9 cellular contexts compared by ENCODE assay signal in the genomic region with DNA sequence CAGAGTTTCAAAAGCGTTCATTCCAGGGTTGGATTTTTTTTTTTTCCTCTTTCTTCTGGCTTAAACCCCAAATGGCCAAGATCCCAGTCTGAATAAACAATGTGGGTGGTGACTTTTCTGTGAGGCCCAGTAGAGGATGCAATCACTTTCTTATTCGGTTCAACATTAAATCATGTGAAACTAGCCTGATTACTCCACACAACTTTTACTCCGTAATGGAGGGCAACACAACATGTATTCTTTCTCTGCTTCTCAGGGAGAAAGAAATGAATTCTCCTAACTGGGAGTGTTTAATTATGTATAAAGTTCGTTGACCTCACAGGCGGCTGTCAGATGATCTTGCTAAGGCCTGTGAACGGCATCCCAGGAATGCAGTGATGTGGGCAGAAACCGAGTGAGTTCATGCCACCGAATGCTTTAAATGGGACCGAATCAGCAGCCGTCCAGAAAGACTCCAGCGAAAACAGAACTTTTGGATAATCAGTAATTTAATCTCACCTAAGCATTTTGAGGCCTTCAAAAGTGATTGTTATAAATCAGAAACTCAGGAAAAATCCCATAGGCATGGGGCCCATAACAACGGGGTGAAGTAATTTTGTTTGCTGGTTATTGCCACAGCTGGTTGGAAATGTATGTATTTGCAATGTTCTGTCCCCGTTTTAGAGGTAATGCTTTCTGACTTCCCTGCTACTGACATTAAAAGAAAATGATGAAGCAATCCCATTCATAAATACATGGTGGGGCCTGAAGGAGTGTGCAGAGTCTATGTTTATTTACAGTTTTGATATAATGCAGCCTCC.
DNase-seq lines count a peak whose midpoint lies in the region; ATAC-seq and TF ChIP-seq lines count a peak whose summit lies in the region.
"Had no signal": no experiment of that assay in that cellular context is flagged by ENCODE, and none has a peak within 500 bp of the region (broad histone marks: within the 10 kb centered on the region; RNA-seq: fewer than 3 reads in every experiment).

No MANE protein-coding gene starts in this region.

- no peak for ATAC-seq in activated T-helper 17 cell treated with anti-CD3 and anti-CD28 coated beads, Interleukin-2, amount 50 U/mL, for 72 hours (replicated peaks)
- ATAC-seq in heart left ventricle (peak; percentile 59 to 80 (median 68)), GM18505 (IDR thresholded peaks at IDR 0.05; ENCODE audit: unreplicated experiment) (no peak)
- ATAC-seq in stimulated activated naive B cell treated with anti-CD40 and anti-IgM and Interleukin-4, amounts not matched to agents 10 μg/mL and 1 μg/mL and 100 μg/mL, for 72 hours (replicated peaks): no peak
- ATAC-seq: K562 had no signal

- POLR2A ChIA-PET in CD8-positive, alpha-beta memory T cell (lab: Charles Lee): interaction anchor here (0.7 kb wide), 1 partner anchor 13 kb away, joined by 4 read pairs; no protein-coding TSS in a partner anchor

- H3K4me1 ChIP-seq in GM23248 (ENCODE audit: insufficient read depth): peaks cover 21% of the 10 kb centered on the region
- peaks cover 0 to 39% (median 18%) of the 10 kb centered on the region in 12 donors for H3K4me1 ChIP-seq in heart left ventricle
- peaks cover 15% of the 10 kb centered on the region for H3K4me1 ChIP-seq in rectal smooth muscle tissue (ENCODE audit: control insufficient read depth, insufficient read depth, low read length)
- H3K4me1 ChIP-seq in CD8-positive, alpha-beta memory T cell (ENCODE audit: insufficient read depth, low read length): peaks cover 9% of the 10 kb centered on the region

- TF ChIP-seq POLR2A in heart left ventricle (IDR thresholded peaks at IDR 0.05) (no peak), GM18505 (IDR thresholded peaks at IDR 0.05; ENCODE audit: borderline replicate concordance, extremely low read depth, insufficient read depth, insufficient read length) (no peak)

- no peaks in the 10 kb centered on the region for H3K27me3 Mint-ChIP-seq in activated T-helper 17 cell treated with anti-CD3 and anti-CD28 coated beads, Interleukin-2, amount 50 U/mL, for 72 hours
- peaks cover 0 to 2% of the 10 kb centered on the region in 2 donors for H3K27me3 Mint-ChIP-seq in CD8-positive, alpha-beta memory T cell
- H3K27me3 Mint-ChIP-seq in stimulated activated naive B cell treated with anti-CD40 and anti-IgM and Interleukin-4, amounts not matched to agents 10 μg/mL and 1 μg/mL and 100 μg/mL, for 72 hours: no peaks in the 10 kb centered on the region

- no peaks in the 10 kb centered on the region for H3K9me2 ChIP-seq in GM23248 (ENCODE audit: insufficient read depth)

- H3K79me2 ChIP-seq in GM23248 (ENCODE audit: insufficient read depth): no peaks in the 10 kb centered on the region

- CTCF ChIA-PET in CD8-positive, alpha-beta memory T cell (lab: Charles Lee): no interaction called here

- H3K27ac ChIP-seq in GM23248: peak overlapping the region; percentile 94
- H3K27ac ChIP-seq in heart left ventricle: peak overlapping the region; percentile 6 to 90 (median 71)
- peak overlapping the region; percentile 80 for H3K27ac ChIP-seq in rectal smooth muscle tissue (ENCODE audit: low read depth, low read length)
- H3K27ac ChIP-seq in CD8-positive, alpha-beta memory T cell (ENCODE audit: low read depth, low read length): no peak overlapping the region

- H3K9ac ChIP-seq in GM23248 (peak overlapping the region; percentile 74), rectal smooth muscle tissue (ENCODE audit: low read length) (no peak overlapping the region)

- H3K4me3 ChIP-seq in GM23248 (peak overlapping the region; percentile 67), heart left ventricle (peak overlapping the region in 5 of 12 donors; percentile 4 to 21 (median 13)), rectal smooth muscle tissue (ENCODE audit: low read length) (peak overlapping the region; percentile 24)
- H3K4me3 ChIP-seq in CD8-positive, alpha-beta memory T cell (ENCODE audit: low read length): no peak overlapping the region
- H3K4me3 ChIP-seq: K562 had no signal

- intact Hi-C loops in heart left ventricle (cut with DNase I): no loop called here

- H3F3A ChIP-seq in GM23248 (ENCODE audit: insufficient read depth): peaks cover 25% of the 10 kb centered on the region

- peak overlapping the region; percentile 94 for H3K4me2 ChIP-seq in GM23248 (ENCODE audit: unreplicated experiment)

- H2AFZ ChIP-seq in GM23248: peak overlapping the region; percentile 93

- H3K36me3 ChIP-seq in GM23248 (ENCODE audit: low read depth): no peaks in the 10 kb centered on the region
- H3K36me3 ChIP-seq in heart left ventricle: no peaks in the 10 kb centered on the region
- no peaks in the 10 kb centered on the region for H3K36me3 ChIP-seq in rectal smooth muscle tissue (ENCODE audit: control insufficient read depth, insufficient read depth, low read length)
- no peaks in the 10 kb centered on the region for H3K36me3 ChIP-seq in CD8-positive, alpha-beta memory T cell (ENCODE audit: insufficient read depth, low read length)

- H4K20me1 ChIP-seq in GM23248 (ENCODE audit: insufficient read depth): no peaks in the 10 kb centered on the region

- no peak for TF ChIP-seq CTCF in heart left ventricle (IDR thresholded peaks at IDR 0.05)

- in situ Hi-C loops in GM23248 (cut with MboI): no loop called here

- no peaks in the 10 kb centered on the region for H3K9me3 ChIP-seq in GM23248 (ENCODE audit: low read depth)
- no peaks in the 10 kb centered on the region for H3K9me3 ChIP-seq in heart left ventricle
- no peaks in the 10 kb centered on the region for H3K9me3 ChIP-seq in CD8-positive, alpha-beta memory T cell (ENCODE audit: low read length)

- peaks cover 54% of the 10 kb centered on the region for H3K4me1 Mint-ChIP-seq in activated T-helper 17 cell treated with anti-CD3 and anti-CD28 coated beads, Interleukin-2, amount 50 U/mL, for 72 hours
- peaks cover 50 to 71% (median 58%) of the 10 kb centered on the region in 3 donors for H3K4me1 Mint-ChIP-seq in CD8-positive, alpha-beta memory T cell
- peaks cover 20 to 48% of the 10 kb centered on the region in 2 donors for H3K4me1 Mint-ChIP-seq in stimulated activated naive B cell treated with anti-CD40 and anti-IgM and Interleukin-4, amounts not matched to agents 10 μg/mL and 1 μg/mL and 100 μg/mL, for 72 hours

- H3K4me3 Mint-ChIP-seq in activated T-helper 17 cell treated with anti-CD3 and anti-CD28 coated beads, Interleukin-2, amount 50 U/mL, for 72 hours: peak overlapping the region; percentile 82
- H3K4me3 Mint-ChIP-seq in CD8-positive, alpha-beta memory T cell: no peak overlapping the region
- H3K4me3 Mint-ChIP-seq in stimulated activated naive B cell treated with anti-CD40 and anti-IgM and Interleukin-4, amounts not matched to agents 10 μg/mL and 1 μg/mL and 100 μg/mL, for 72 hours: no peak overlapping the region

- DNase-seq in GM23248: peak; percentile 92
- peak in 4 of 5 donors; percentile 30 to 52 (median 44) for DNase-seq in heart left ventricle
- DNase-seq in NCI-H146 treated with DMSO at 0.1 percent for 48 hours (lab: John Stamatoyannopoulos, UW; ENCODE audit: unreplicated experiment): no peak
- DNase-seq in CD8-positive, alpha-beta memory T cell: no peak
- DNase-seq in stimulated activated naive B cell treated with anti-CD40 and anti-IgM and Interleukin-4, amounts not matched to agents 10 μg/mL and 1 μg/mL and 100 μg/mL, for 72 hours: no peak

- WGBS in GM23248 (ENCODE audit: low coverage in 1 of 2, low lambda C conversion rate in 2 of 2, missing lambda C conversion rate in 2 of 2), 2 experiments: 1% methylated on average over 13 of the region's 13 CpGs
- WGBS in heart left ventricle, 4 donors: 28 to 44% (median 34%) methylated on average over 13 of the region's 13 CpGs

- H3K27me3 ChIP-seq in GM23248 (replicated peaks; ENCODE audit: insufficient read depth) (no peaks in the 10 kb centered on the region), heart left ventricle (no peaks in the 10 kb centered on the region), rectal smooth muscle tissue (ENCODE audit: control insufficient read depth, insufficient read depth, low read length) (no peaks in the 10 kb centered on the region)
- H3K27me3 ChIP-seq in CD8-positive, alpha-beta memory T cell (ENCODE audit: insufficient read depth, low read length, poor library complexity, severe bottlenecking): no peaks in the 10 kb centered on the region

- H3K9me3 Mint-ChIP-seq in activated T-helper 17 cell treated with anti-CD3 and anti-CD28 coated beads, Interleukin-2, amount 50 U/mL, for 72 hours: no peaks in the 10 kb centered on the region
- peaks cover 0 to 14% (median 0%) of the 10 kb centered on the region in 5 donors for H3K9me3 Mint-ChIP-seq in CD8-positive, alpha-beta memory T cell
- H3K9me3 Mint-ChIP-seq in stimulated activated naive B cell treated with anti-CD40 and anti-IgM and Interleukin-4, amounts not matched to agents 10 μg/mL and 1 μg/mL and 100 μg/mL, for 72 hours: peaks cover 9 to 12% of the 10 kb centered on the region in 2 donors

- peak overlapping the region; percentile 86 for H3K27ac Mint-ChIP-seq in activated T-helper 17 cell treated with anti-CD3 and anti-CD28 coated beads, Interleukin-2, amount 50 U/mL, for 72 hours
- peak overlapping the region in 4 of 8 donors; percentile 12 to 75 (median 58) for H3K27ac Mint-ChIP-seq in CD8-positive, alpha-beta memory T cell
- no peak overlapping the region for H3K27ac Mint-ChIP-seq in stimulated activated naive B cell treated with anti-CD40 and anti-IgM and Interleukin-4, amounts not matched to agents 10 μg/mL and 1 μg/mL and 100 μg/mL, for 72 hours

- H3K36me3 Mint-ChIP-seq in activated T-helper 17 cell treated with anti-CD3 and anti-CD28 coated beads, Interleukin-2, amount 50 U/mL, for 72 hours (ENCODE audit: low read depth): peaks cover 94% of the 10 kb centered on the region
- H3K36me3 Mint-ChIP-seq in CD8-positive, alpha-beta memory T cell: peaks cover 10 to 48% (median 22%) of the 10 kb centered on the region in 3 donors
- peaks cover 60 to 72% of the 10 kb centered on the region in 2 donors for H3K36me3 Mint-ChIP-seq in stimulated activated naive B cell treated with anti-CD40 and anti-IgM and Interleukin-4, amounts not matched to agents 10 μg/mL and 1 μg/mL and 100 μg/mL, for 72 hours

Comparison
In these comparisons a context has a peak if more than half of its experiments do, and no peak if none do; other contexts are left out.
1. DNase-seq: peak in GM23248 (single experiment) and heart left ventricle (4 of 5); none in NCI-H146 treated with DMSO at 0.1 percent for 48 hours (single experiment), CD8-positive, alpha-beta memory T cell (0 of 5) and stimulated activated naive B cell treated with anti-CD40 and anti-IgM and Interleukin-4, amounts not matched to agents 10 μg/mL and 1 μg/mL and 100 μg/mL, for 72 hours (single experiment).
2. ATAC-seq: peak in heart left ventricle (4 of 4); none in activated T-helper 17 cell treated with anti-CD3 and anti-CD28 coated beads, Interleukin-2, amount 50 U/mL, for 72 hours (single experiment), GM18505 (single experiment) and stimulated activated naive B cell treated with anti-CD40 and anti-IgM and Interleukin-4, amounts not matched to agents 10 μg/mL and 1 μg/mL and 100 μg/mL, for 72 hours (0 of 2).